Comparison of ENCODE assay signal across 9 cellular contexts in the genomic region with DNA sequence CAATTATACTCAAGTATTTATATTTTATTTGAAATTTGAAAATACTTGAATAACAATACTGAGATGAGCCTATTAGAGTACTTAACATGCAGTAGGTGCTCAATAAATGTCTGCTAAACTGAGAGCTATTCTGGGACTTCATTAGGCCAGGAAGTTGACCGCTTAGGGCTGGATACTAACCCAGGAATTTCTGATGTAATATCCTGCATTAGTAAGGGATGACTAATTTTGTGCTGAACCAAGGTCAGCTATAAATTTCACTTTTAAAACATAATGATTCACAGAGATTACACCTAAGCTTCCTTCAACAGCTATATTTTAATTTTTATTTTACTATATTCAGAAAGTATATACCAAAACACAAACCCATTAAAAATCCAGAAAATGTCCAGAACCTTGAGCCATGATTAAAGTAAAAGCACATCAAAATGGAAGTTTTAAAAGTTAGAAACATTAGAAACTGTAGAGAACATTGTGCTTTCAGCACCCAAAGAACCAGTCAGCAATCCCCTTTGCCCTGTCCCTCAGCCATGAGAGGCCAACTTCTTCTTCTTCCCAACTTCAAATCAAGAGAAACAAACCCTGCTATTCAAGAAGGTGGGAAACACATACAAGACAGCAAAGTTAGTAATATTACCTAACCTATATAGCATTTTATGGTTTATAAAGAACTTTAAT. TPM values are rescaled to one million over a fixed set of nuclear protein-coding genes. Genes with fewer than 3 reads are reported as not detected.
DNase-seq lines count a peak whose midpoint lies in the region; ATAC-seq, FAIRE-seq and TF ChIP-seq lines count a peak whose summit lies in the region.
"Had no signal": no experiment of that assay in that cellular context is flagged by ENCODE, and none has a peak within 500 bp of the region (broad histone marks: within the 10 kb centered on the region; RNA-seq: fewer than 3 reads in every experiment).

No MANE protein-coding gene starts in this region.

- TF ChIP-seq CTCF in astrocyte (IDR thresholded peaks at IDR 0.05; ENCODE audit: insufficient read depth, low read depth, low read length) (no peak), keratinocyte (optimal IDR thresholded peaks at IDR 0.05 in 1 of 3, IDR thresholded peaks at IDR 0.05 in 1 of 3, conservative IDR thresholded peaks at IDR 0.05 in 1 of 3; ENCODE audit: extremely low read depth in 1 of 3, insufficient read depth in 2 of 3, low read length in 3 of 3) (no peak), BE2C (IDR thresholded peaks at IDR 0.05; ENCODE audit: low read depth, low read length) (no peak)

- ATAC-seq in activated naive CD8-positive, alpha-beta T cell treated with anti-CD3 and anti-CD28 coated beads, Interleukin-2, amount 50 U/mL, for 24 hours = peak; percentile 57
- ATAC-seq in GM19324 (IDR thresholded peaks at IDR 0.05; ENCODE audit: low FRiP score, unreplicated experiment) = no peak

- H3K9ac ChIP-seq in astrocyte (ENCODE audit: low read length) = peak overlapping the region; percentile 69
- no peak overlapping the region for H3K9ac ChIP-seq in keratinocyte (ENCODE audit: control insufficient read depth, extremely low read depth, insufficient read depth, low read length)

- H3K27me3 Mint-ChIP-seq in activated naive CD8-positive, alpha-beta T cell treated with anti-CD3 and anti-CD28 coated beads, Interleukin-2, amount 50 U/mL, for 24 hours = no peaks in the 10 kb centered on the region
- no peaks in the 10 kb centered on the region for H3K27me3 Mint-ChIP-seq in activated naive CD8-positive, alpha-beta T cell treated with anti-CD3 and anti-CD28 coated beads for 36 hours
- H3K27me3 Mint-ChIP-seq in astrocyte (ENCODE audit: low read depth, unreplicated experiment) = no peaks in the 10 kb centered on the region

- H3K27me3 ChIP-seq in astrocyte (ENCODE audit: insufficient read depth, low read length) = no peaks in the 10 kb centered on the region
- no peaks in the 10 kb centered on the region for H3K27me3 ChIP-seq in keratinocyte (ENCODE audit: control insufficient read depth, extremely low read depth, insufficient read depth, low read length)
- no peaks in the 10 kb centered on the region for H3K27me3 ChIP-seq in BE2C

- 17% methylated on average over 1 of the region's 1 CpG for WGBS in urinary bladder

- no peaks in the 10 kb centered on the region for H3K9me3 ChIP-seq in astrocyte (ENCODE audit: insufficient read depth, low read depth, low read length)
- H3K9me3 ChIP-seq in keratinocyte (ENCODE audit: control insufficient read depth, low read depth, low read length) = no peaks in the 10 kb centered on the region
- H3K9me3 ChIP-seq in BE2C = no peaks in the 10 kb centered on the region

- H3K36me3 ChIP-seq in astrocyte (ENCODE audit: insufficient read depth, low read length) (peaks cover 7% of the 10 kb centered on the region), keratinocyte (ENCODE audit: control insufficient read depth in 2 of 2, extremely low read depth in 1 of 2, insufficient read depth in 2 of 2, low read length in 2 of 2) (peaks cover 3 to 5% of the 10 kb centered on the region in 2 experiments), urinary bladder (ENCODE audit: insufficient read depth) (peaks cover 1% of the 10 kb centered on the region), BE2C (peaks cover 24% of the 10 kb centered on the region)

- H3K79me2 ChIP-seq in astrocyte (ENCODE audit: insufficient read depth, low read length) = no peaks in the 10 kb centered on the region
- H3K79me2 ChIP-seq in keratinocyte (ENCODE audit: control insufficient read depth, insufficient read depth, low read length) = no peaks in the 10 kb centered on the region

- no peaks in the 10 kb centered on the region for H3K9me1 ChIP-seq in keratinocyte (ENCODE audit: control insufficient read depth, extremely low read depth, insufficient read depth, low read length)

- H3K4me1 ChIP-seq in astrocyte (ENCODE audit: insufficient read depth, low read length) (peaks cover 27% of the 10 kb centered on the region), keratinocyte (ENCODE audit: control insufficient read depth, extremely low read depth, insufficient read depth, low read length) (peaks cover 20% of the 10 kb centered on the region), urinary bladder (ENCODE audit: insufficient read depth) (no peaks in the 10 kb centered on the region), BE2C (no peaks in the 10 kb centered on the region)

- peak overlapping the region; percentile 60 for H3K4me2 ChIP-seq in astrocyte (ENCODE audit: low read length)
- H3K4me2 ChIP-seq in keratinocyte (ENCODE audit: control insufficient read depth, extremely low read depth, insufficient read depth, low read depth, low read length) = peak overlapping the region; percentile 7

- no peaks in the 10 kb centered on the region for H3K9me3 Mint-ChIP-seq in activated naive CD8-positive, alpha-beta T cell treated with anti-CD3 and anti-CD28 coated beads, Interleukin-2, amount 50 U/mL, for 24 hours
- H3K9me3 Mint-ChIP-seq in activated naive CD8-positive, alpha-beta T cell treated with anti-CD3 and anti-CD28 coated beads for 36 hours = no peaks in the 10 kb centered on the region
- H3K9me3 Mint-ChIP-seq in astrocyte (ENCODE audit: unreplicated experiment) = no peaks in the 10 kb centered on the region

- H3K27ac ChIP-seq in astrocyte (ENCODE audit: low read depth, low read length) = peak overlapping the region; percentile 97
- H3K27ac ChIP-seq in keratinocyte (ENCODE audit: control insufficient read depth, insufficient read depth, low read length) = peak overlapping the region; percentile 73
- peak overlapping the region; percentile 50 for H3K27ac ChIP-seq in urinary bladder (ENCODE audit: low read depth)

- H3K4me3 Mint-ChIP-seq in activated naive CD8-positive, alpha-beta T cell treated with anti-CD3 and anti-CD28 coated beads, Interleukin-2, amount 50 U/mL, for 24 hours = no peak overlapping the region
- no peak overlapping the region for H3K4me3 Mint-ChIP-seq in activated naive CD8-positive, alpha-beta T cell treated with anti-CD3 and anti-CD28 coated beads for 36 hours
- peak overlapping the region; percentile 20 for H3K4me3 Mint-ChIP-seq in astrocyte (ENCODE audit: unreplicated experiment)

- no peaks in the 10 kb centered on the region for H4K20me1 ChIP-seq in astrocyte (ENCODE audit: insufficient read depth, low read length)
- no peaks in the 10 kb centered on the region for H4K20me1 ChIP-seq in keratinocyte (ENCODE audit: control insufficient read depth, extremely low read depth, insufficient read depth, low read length)

- H3K4me1 Mint-ChIP-seq in activated naive CD8-positive, alpha-beta T cell treated with anti-CD3 and anti-CD28 coated beads, Interleukin-2, amount 50 U/mL, for 24 hours = peaks cover 3% of the 10 kb centered on the region
- peaks cover 2% of the 10 kb centered on the region for H3K4me1 Mint-ChIP-seq in activated naive CD8-positive, alpha-beta T cell treated with anti-CD3 and anti-CD28 coated beads for 36 hours
- peaks cover 27% of the 10 kb centered on the region for H3K4me1 Mint-ChIP-seq in astrocyte (ENCODE audit: low read depth, unreplicated experiment)

- H3K4me3 ChIP-seq in astrocyte (ENCODE audit: insufficient read depth, low read depth, low read length) (no peak overlapping the region), keratinocyte (ENCODE audit: control insufficient read depth in 2 of 3, extremely low read depth in 1 of 3, insufficient read depth in 2 of 3, low read depth in 1 of 3, low read length in 3 of 3) (no peak overlapping the region), urinary bladder (ENCODE audit: low read depth, low read length) (no peak overlapping the region), BE2C (ENCODE audit: low read depth, low read length) (no peak overlapping the region)

- no peak for DNase-seq in activated naive CD8-positive, alpha-beta T cell treated with anti-CD3 and anti-CD28 coated beads, Interleukin-2, amount 50 U/mL, for 24 hours
- DNase-seq in activated naive CD8-positive, alpha-beta T cell treated with anti-CD3 and anti-CD28 coated beads for 36 hours = no peak
- DNase-seq in astrocyte (ENCODE audit: low read depth) (peak; percentile 95), keratinocyte (ENCODE audit: low read depth, low spot score) (peak; percentile 68), BE2C (no peak), NCI-H446 treated with DMSO at 0.1 percent for 48 hours (lab: John Stamatoyannopoulos, UW) (no peak)

- H2AFZ ChIP-seq in astrocyte (ENCODE audit: low read depth, low read length) = no peak overlapping the region
- H2AFZ ChIP-seq in keratinocyte (ENCODE audit: control insufficient read depth, low read length) = no peak overlapping the region

- FAIRE-seq in astrocyte (lab: Jason Lieb, UNC) = peak; percentile 70
- peak; percentile 90 for FAIRE-seq in keratinocyte (lab: Jason Lieb, UNC)
- FAIRE-seq: GM19239 had no signal

- H3K27ac Mint-ChIP-seq in activated naive CD8-positive, alpha-beta T cell treated with anti-CD3 and anti-CD28 coated beads, Interleukin-2, amount 50 U/mL, for 24 hours = no peak overlapping the region
- H3K27ac Mint-ChIP-seq in activated naive CD8-positive, alpha-beta T cell treated with anti-CD3 and anti-CD28 coated beads for 36 hours = no peak overlapping the region
- peak overlapping the region; percentile 99 for H3K27ac Mint-ChIP-seq in astrocyte (ENCODE audit: unreplicated experiment)

- H3K36me3 Mint-ChIP-seq in activated naive CD8-positive, alpha-beta T cell treated with anti-CD3 and anti-CD28 coated beads, Interleukin-2, amount 50 U/mL, for 24 hours (ENCODE audit: low read depth) = no peaks in the 10 kb centered on the region
- H3K36me3 Mint-ChIP-seq in activated naive CD8-positive, alpha-beta T cell treated with anti-CD3 and anti-CD28 coated beads for 36 hours = no peaks in the 10 kb centered on the region
- H3K36me3 Mint-ChIP-seq in astrocyte (ENCODE audit: low read depth, unreplicated experiment) = peaks cover 3% of the 10 kb centered on the region

- dilution Hi-C loops in keratinocyte (cut with MboI; ENCODE audit: extremely low pct_ligation_motif_present, low sequenced_read_pairs) = no loop called here

RNA-seq across cellular contexts. Expression of a gene that starts 35.4 kb away (rescaled TPM):
- total RNA-seq in activated naive CD8-positive, alpha-beta T cell treated with anti-CD3 and anti-CD28 coated beads for 36 hours = not detected
- total RNA-seq in astrocyte (18.0 and 18.5 TPM in 2 replicates), urinary bladder (55.2 TPM)
- polyA plus RNA-seq in keratinocyte (0.37 to 0.51 TPM (median 0.49 TPM) in 3 replicates), urinary bladder (9.1 TPM)
- polyA plus RNA-seq in keratinocyte (2011; ENCODE audit: low read depth) = 1.9 TPM
- polyA plus RNA-seq in keratinocyte (2011; cell fraction: cytosol; rRNA removed) = 0.21 and 0.25 TPM in 2 replicates
- 2.2 and 2.3 TPM in 2 replicates for polyA plus RNA-seq in keratinocyte (2011; cell fraction: nucleus; rRNA removed)
- polyA plus RNA-seq in keratinocyte (2012; ENCODE audit: low replicate concordance) = 0.55 and 2.2 TPM in 2 replicates
- polyA minus RNA-seq in keratinocyte = 0.30 to 2.1 TPM (median 0.46 TPM) in 3 replicates
- polyA minus RNA-seq in keratinocyte (2011; cell fraction: cytosol; rRNA and poly(A)+ RNA removed) = 0.58 TPM
- polyA minus RNA-seq in keratinocyte (2011; cell fraction: nucleus; rRNA and poly(A)+ RNA removed) = 1.3 and 6.4 TPM in 2 replicates
- polyA plus RNA-seq in BE2C (2012; ENCODE audit: insufficient read depth, insufficient read length, low read depth) = 0.60 TPM

Comparison
In these comparisons a context has a peak if more than half of its experiments do, and no peak if none do; other contexts are left out.
1. DNase-seq: peak in astrocyte (single experiment) and keratinocyte (single experiment); none in activated naive CD8-positive, alpha-beta T cell treated with anti-CD3 and anti-CD28 coated beads, Interleukin-2, amount 50 U/mL, for 24 hours (single experiment), activated naive CD8-positive, alpha-beta T cell treated with anti-CD3 and anti-CD28 coated beads for 36 hours (single experiment), BE2C (single experiment) and NCI-H446 treated with DMSO at 0.1 percent for 48 hours (single experiment).
2. RNA of a gene that starts 35.4 kb away (total RNA-seq): 55.2 TPM in urinary bladder (single experiment) and 18.0 to 18.5 TPM in astrocyte; not detected in activated naive CD8-positive, alpha-beta T cell treated with anti-CD3 and anti-CD28 coated beads for 36 hours; every median in the first group is over 10 times any median in the second.
3. Peak in every context shown above with its lines, with median percentiles within 50 percentile points of each other: H3K27ac ChIP-seq.